In genomic region chr11:75031224-75031753, GRCh38 we compare ENCODE assay signal across 9 cellular contexts. TPM values are rescaled to one million over a fixed set of nuclear protein-coding genes. Genes with fewer than 3 reads are reported as not detected.
DNase-seq lines count a peak whose midpoint lies in the region; ATAC-seq and TF ChIP-seq lines count a peak whose summit lies in the region.
"Had no signal": no experiment of that assay in that cellular context is flagged by ENCODE, and none has a peak within 500 bp of the region (broad histone marks: within the 10 kb centered on the region; RNA-seq: fewer than 3 reads in every experiment).

No MANE protein-coding gene starts in this region.

- H3K4me3 ChIP-seq in fibroblast of the aortic adventitia (ENCODE audit: low read depth, low read length) (no peak overlapping the region), SJCRH30 (no peak overlapping the region)

- no peaks in the 10 kb centered on the region for H3K36me3 ChIP-seq in SJCRH30

- H3K4me1 ChIP-seq in SJCRH30, result no peaks in the 10 kb centered on the region

- ATAC-seq in SK-N-SH treated with all-trans-retinoic acid at 6 μM for 48 hours (peak; percentile 86), sciatic nerve (peak; percentile 52), GM18867 (IDR thresholded peaks at IDR 0.05; ENCODE audit: unreplicated experiment) (no peak), GM21717 (IDR thresholded peaks at IDR 0.05; ENCODE audit: unreplicated experiment) (no peak)

- intact Hi-C loops in sciatic nerve (cut with DNase I), result no loop called here

- no peak for TF ChIP-seq CTCF in fibroblast of the aortic adventitia (IDR thresholded peaks at IDR 0.05; ENCODE audit: insufficient read depth, low read length)

- H3K27ac ChIP-seq in SJCRH30, result no peak overlapping the region
- no peak overlapping the region for H3K27ac ChIP-seq in caudate nucleus (ENCODE audit: low read depth, low read length)

- no peaks in the 10 kb centered on the region for H3K9me3 ChIP-seq in SJCRH30 (replicated peaks)

- no peaks in the 10 kb centered on the region for H3K27me3 ChIP-seq in SJCRH30

- peak; percentile 76 for DNase-seq in GM03348 (ENCODE audit: low spot score)
- peak; percentile 87 for DNase-seq in fibroblast of the aortic adventitia (ENCODE audit: low read depth)
- DNase-seq in sciatic nerve (ENCODE audit: low spot score), result no peak
- no peak for DNase-seq in SJCRH30
- no peak for DNase-seq in caudate nucleus (lab: John Stamatoyannopoulos, UW)
- DNase-seq: NCI-H2171 had no signal

TF ChIP-seq in SK-N-SH treated with all-trans-retinoic acid at 6 μM for 48 hours, 23 proteins besides CTCF, POLR2A, EP300 and RAD21:
- TF ChIP-seq ISL1 (CRISPR knock-in tag; IDR thresholded peaks at IDR 0.05), result no peak
- TF ChIP-seq ZC3H10 (CRISPR knock-in tag; IDR thresholded peaks at IDR 0.05), result no peak
- TF ChIP-seq SNAI2 (CRISPR knock-in tag; IDR thresholded peaks at IDR 0.05), result no peak
- TF ChIP-seq GLIS3 (CRISPR knock-in tag; IDR thresholded peaks at IDR 0.05), result no peak
- TF ChIP-seq TOX (CRISPR knock-in tag; IDR thresholded peaks at IDR 0.05; ENCODE audit: borderline replicate concordance), result no peak
- TF ChIP-seq ZFP3 (CRISPR knock-in tag; IDR thresholded peaks at IDR 0.05), result no peak
- TF ChIP-seq PPARA (CRISPR knock-in tag; IDR thresholded peaks at IDR 0.05; ENCODE audit: borderline replicate concordance), result no peak

RNA-seq across cellular contexts. Expression of gene NEU3, which starts 42.6 kb away (rescaled TPM):
- total RNA-seq in fibroblast of the aortic adventitia (ENCODE audit: low replicate concordance) (2.9 and 5.2 TPM in 2 replicates), sciatic nerve (7.5 TPM)
- total RNA-seq in SJCRH30 (2014; rRNA removed; shearing (Covaris generic)), result 10.4 and 10.8 TPM in 2 replicates

Comparison
In these comparisons a context has a peak if more than half of its experiments do, and no peak if none do; other contexts are left out.
1. DNase-seq: peak in GM03348 (single experiment) and fibroblast of the aortic adventitia (single experiment); none in sciatic nerve (single experiment), SJCRH30 (0 of 2) and caudate nucleus (0 of 61).
2. ATAC-seq: peak in SK-N-SH treated with all-trans-retinoic acid at 6 μM for 48 hours (single experiment) and sciatic nerve (single experiment); none in GM18867 (single experiment) and GM21717 (single experiment).